1 cellular context compared by ENCODE assay signal in genomic region chr11:62857541-62857982, GRCh38.
TF ChIP-seq lines count a peak whose summit lies in the region.

No MANE protein-coding gene starts in this region.

TF ChIP-seq in A549, 52 proteins besides CTCF, POLR2A, EP300 and RAD21 (continued from another document):
- TF ChIP-seq PBX3 (IDR thresholded peaks at IDR 0.05): no peak
- TF ChIP-seq HOXB5 (CRISPR knock-in tag; IDR thresholded peaks at IDR 0.05): no peak
- TF ChIP-seq EHF (CRISPR knock-in tag; IDR thresholded peaks at IDR 0.05): no peak
- no peak for TF ChIP-seq NFE2L2 (conservative IDR thresholded peaks at IDR 0.05; ENCODE audit: low read length)
